Comparison of ENCODE assay signal across 1 cellular context in genomic region chr21:26140185-26140584, GRCh38.
TF ChIP-seq lines count a peak whose summit lies in the region.

No MANE protein-coding gene starts in this region.

TF ChIP-seq in K562, 482 proteins besides CTCF, POLR2A, EP300 and RAD21 (continued from another document):
- TF ChIP-seq STAT5A (IDR thresholded peaks at IDR 0.05; ENCODE audit: borderline replicate concordance, low read length) (no peak), IFI16 (CRISPR knock-in tag; IDR thresholded peaks at IDR 0.05) (no peak), CREB1 (IDR thresholded peaks at IDR 0.05) (no peak), CREB1 (CRISPR knock-in tag; IDR thresholded peaks at IDR 0.05) (no peak), TCF7 (IDR thresholded peaks at IDR 0.05; ENCODE audit: borderline replicate concordance) (no peak), RBM39 (optimal IDR thresholded peaks at IDR 0.05; ENCODE audit: low read depth, low read length) (no peak), FOXK2 (conservative IDR thresholded peaks at IDR 0.05 in 1 of 2, IDR thresholded peaks at IDR 0.05 in 1 of 2; ENCODE audit: low read depth in 2 of 2) (no peak), ZNF518B (CRISPR knock-in tag; IDR thresholded peaks at IDR 0.05) (0 out of 2 replicates have a peak, but pooled peaks have one; percentile 18), HMBOX1 (IDR thresholded peaks at IDR 0.05) (peak; percentile 71), CREM (IDR thresholded peaks at IDR 0.05; ENCODE audit: low read depth) (no peak), CHD1 (IDR thresholded peaks at IDR 0.05; ENCODE audit: low read length) (no peak), E2F5 (CRISPR knock-in tag; IDR thresholded peaks at IDR 0.05) (no peak), GMEB1 (CRISPR knock-in tag; IDR thresholded peaks at IDR 0.05) (no peak), MYC (IDR thresholded peaks at IDR 0.05; ENCODE audit: low read depth, low read length) (no peak), MYC (CRISPR knock-in tag; IDR thresholded peaks at IDR 0.05; ENCODE audit: borderline replicate concordance, low read depth) (no peak), GABPA (tag; conservative IDR thresholded peaks at IDR 0.05; ENCODE audit: low read depth) (no peak), NCOR1 (IDR thresholded peaks at IDR 0.05) (no peak), ARID3A (IDR thresholded peaks at IDR 0.05; ENCODE audit: borderline replicate concordance, low read depth, low read length) (no peak), USF1 (CRISPR knock-in tag; IDR thresholded peaks at IDR 0.05) (no peak), MITF (IDR thresholded peaks at IDR 0.05) (no peak), STAT5B (CRISPR knock-in tag; IDR thresholded peaks at IDR 0.05) (no peak), ETS2 (tag; IDR thresholded peaks at IDR 0.05; ENCODE audit: borderline replicate concordance, poor library complexity, severe bottlenecking) (no peak), SMARCA4 (IDR thresholded peaks at IDR 0.05) (no peak), RHOXF2B (CRISPR knock-in tag; conservative IDR thresholded peaks at IDR 0.05) (no peak), PHF20 (IDR thresholded peaks at IDR 0.05; ENCODE audit: partially characterized antibody) (no peak), ARID2 (IDR thresholded peaks at IDR 0.05) (no peak), HNRNPH1 (optimal IDR thresholded peaks at IDR 0.05; ENCODE audit: low read depth, low read length) (no peak), CBFA2T3 (IDR thresholded peaks at IDR 0.05) (no peak), TCF15 (CRISPR knock-in tag; IDR thresholded peaks at IDR 0.05) (no peak), PCBP2 (IDR thresholded peaks at IDR 0.05; ENCODE audit: low read depth, low read length, poor library complexity, severe bottlenecking) (no peak), HOXB6 (CRISPR knock-in tag; IDR thresholded peaks at IDR 0.05; ENCODE audit: borderline replicate concordance) (no peak), ZBTB5 (IDR thresholded peaks at IDR 0.05) (no peak), EZH2 (IDR thresholded peaks at IDR 0.05; ENCODE audit: borderline replicate concordance, low read depth, low read length) (no peak), MLX (CRISPR knock-in tag; conservative IDR thresholded peaks at IDR 0.05) (no peak), DNMT1 (IDR thresholded peaks at IDR 0.05) (no peak), EWSR1 (IDR thresholded peaks at IDR 0.05; ENCODE audit: borderline replicate concordance, low read depth, partially characterized antibody) (no peak), REST (CRISPR knock-in tag; IDR thresholded peaks at IDR 0.05; ENCODE audit: low read depth) (no peak), DMBX1 (CRISPR knock-in tag; IDR thresholded peaks at IDR 0.05; ENCODE audit: borderline replicate concordance) (no peak), MEF2A (IDR thresholded peaks at IDR 0.05; ENCODE audit: control insufficient read depth, low read depth, low read length) (no peak), IRF2 (CRISPR knock-in tag; IDR thresholded peaks at IDR 0.05) (no peak), SETDB1 (IDR thresholded peaks at IDR 0.05; ENCODE audit: low read length) (no peak), MTA1 (IDR thresholded peaks at IDR 0.05; ENCODE audit: borderline replicate concordance) (no peak), CEBPB (tag; IDR thresholded peaks at IDR 0.05) (no peak), NR2C2 (CRISPR knock-in tag; IDR thresholded peaks at IDR 0.05) (no peak), NR2C2 (tag; IDR thresholded peaks at IDR 0.05) (peak; percentile 67; the same call in 1 of the 2 replicates), MYNN (IDR thresholded peaks at IDR 0.05) (no peak), MYNN (CRISPR knock-in tag; IDR thresholded peaks at IDR 0.05) (no peak)
